In the genomic region with DNA sequence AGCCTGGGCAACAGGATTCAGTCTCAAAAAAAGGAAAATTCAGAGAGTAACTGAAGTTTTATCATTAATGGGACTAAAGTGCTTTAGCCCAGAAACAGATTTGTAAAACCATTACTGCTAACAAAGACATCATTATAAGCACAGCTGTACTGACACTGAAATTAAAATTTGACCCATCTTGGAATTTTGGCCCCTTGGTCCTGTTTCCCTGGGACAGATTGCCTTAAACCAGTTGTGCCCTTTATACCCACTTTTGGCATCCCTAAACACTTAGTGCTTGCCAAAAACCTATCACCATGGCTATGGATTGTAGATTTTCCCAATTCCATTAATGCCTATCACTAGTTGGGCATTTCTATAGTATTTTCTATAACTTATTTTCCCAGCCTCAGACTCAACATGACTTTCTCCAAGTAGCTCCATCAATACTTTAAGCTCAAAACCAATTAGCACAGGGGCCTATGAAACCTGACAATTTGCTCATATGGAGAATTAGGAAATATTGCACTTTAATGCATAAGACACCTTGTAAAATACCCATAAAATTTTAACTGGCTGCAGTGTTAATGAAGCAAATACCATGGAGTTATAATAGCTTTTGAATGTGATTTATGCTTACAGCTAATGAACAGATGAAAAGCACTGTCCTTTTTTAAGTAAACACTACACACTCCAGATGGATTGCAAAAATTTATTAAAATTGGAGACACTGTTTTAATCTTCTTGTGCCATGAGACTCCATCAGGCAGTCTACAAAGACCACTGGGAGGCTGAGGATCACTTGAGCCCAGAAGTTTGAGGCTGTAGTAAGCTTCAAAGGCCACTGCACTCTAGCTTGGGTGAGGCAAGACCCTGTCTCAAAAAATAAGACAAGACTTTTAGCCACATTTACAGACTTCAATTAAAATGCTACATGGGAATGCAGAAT, we compare ENCODE assay signal across 1 cellular context.
TF ChIP-seq lines count a peak whose summit lies in the region.

No MANE protein-coding gene starts in this region.

TF ChIP-seq in K562, 482 proteins besides CTCF, POLR2A, EP300 and RAD21 (continued from another document and continues in another):
- TF ChIP-seq, protein P1, sequence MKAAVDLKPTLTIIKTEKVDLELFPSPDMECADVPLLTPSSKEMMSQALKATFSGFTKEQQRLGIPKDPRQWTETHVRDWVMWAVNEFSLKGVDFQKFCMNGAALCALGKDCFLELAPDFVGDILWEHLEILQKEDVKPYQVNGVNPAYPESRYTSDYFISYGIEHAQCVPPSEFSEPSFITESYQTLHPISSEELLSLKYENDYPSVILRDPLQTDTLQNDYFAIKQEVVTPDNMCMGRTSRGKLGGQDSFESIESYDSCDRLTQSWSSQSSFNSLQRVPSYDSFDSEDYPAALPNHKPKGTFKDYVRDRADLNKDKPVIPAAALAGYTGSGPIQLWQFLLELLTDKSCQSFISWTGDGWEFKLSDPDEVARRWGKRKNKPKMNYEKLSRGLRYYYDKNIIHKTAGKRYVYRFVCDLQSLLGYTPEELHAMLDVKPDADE (conservative IDR thresholded peaks at IDR 0.05; ENCODE audit: control insufficient read depth, low read depth, low read length) = no peak
- no peak for TF ChIP-seq BCOR (IDR thresholded peaks at IDR 0.05)
- no peak for TF ChIP-seq MTA2 (IDR thresholded peaks at IDR 0.05; ENCODE audit: low read depth)
- 0 out of 2 replicates have a peak, but pooled peaks have one; percentile 9 for TF ChIP-seq ZNF444 (CRISPR knock-in tag; IDR thresholded peaks at IDR 0.05)
- TF ChIP-seq SRSF1 (IDR thresholded peaks at IDR 0.05; ENCODE audit: low read depth, low read length) = no peak
- TF ChIP-seq, protein P2, sequence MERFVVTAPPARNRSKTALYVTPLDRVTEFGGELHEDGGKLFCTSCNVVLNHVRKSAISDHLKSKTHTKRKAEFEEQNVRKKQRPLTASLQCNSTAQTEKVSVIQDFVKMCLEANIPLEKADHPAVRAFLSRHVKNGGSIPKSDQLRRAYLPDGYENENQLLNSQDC (CRISPR knock-in tag; IDR thresholded peaks at IDR 0.05) = peak; percentile 60; the same call in 1 of the 2 replicates
- TF ChIP-seq, protein P3, sequence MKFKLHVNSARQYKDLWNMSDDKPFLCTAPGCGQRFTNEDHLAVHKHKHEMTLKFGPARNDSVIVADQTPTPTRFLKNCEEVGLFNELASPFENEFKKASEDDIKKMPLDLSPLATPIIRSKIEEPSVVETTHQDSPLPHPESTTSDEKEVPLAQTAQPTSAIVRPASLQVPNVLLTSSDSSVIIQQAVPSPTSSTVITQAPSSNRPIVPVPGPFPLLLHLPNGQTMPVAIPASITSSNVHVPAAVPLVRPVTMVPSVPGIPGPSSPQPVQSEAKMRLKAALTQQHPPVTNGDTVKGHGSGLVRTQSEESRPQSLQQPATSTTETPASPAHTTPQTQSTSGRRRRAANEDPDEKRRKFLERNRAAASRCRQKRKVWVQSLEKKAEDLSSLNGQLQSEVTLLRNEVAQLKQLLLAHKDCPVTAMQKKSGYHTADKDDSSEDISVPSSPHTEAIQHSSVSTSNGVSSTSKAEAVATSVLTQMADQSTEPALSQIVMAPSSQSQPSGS (CRISPR knock-in tag; IDR thresholded peaks at IDR 0.05) = no peak
- 0 out of 2 replicates have a peak, but pooled peaks have one; percentile 6 for TF ChIP-seq CREB1 (IDR thresholded peaks at IDR 0.05)
- TF ChIP-seq CREB1 (CRISPR knock-in tag; IDR thresholded peaks at IDR 0.05) = no peak
- TF ChIP-seq ZNF140 (CRISPR knock-in tag; IDR thresholded peaks at IDR 0.05) = no peak
- no peak for TF ChIP-seq GTF2F1 (IDR thresholded peaks at IDR 0.05; ENCODE audit: low read depth, low read length)
- TF ChIP-seq ZNF75A (CRISPR knock-in tag; IDR thresholded peaks at IDR 0.05) = no peak
- TF ChIP-seq DDX20 (tag; IDR thresholded peaks at IDR 0.05; ENCODE audit: low read depth) = no peak
- TF ChIP-seq FIP1L1 (IDR thresholded peaks at IDR 0.05; ENCODE audit: low read depth, low read length, poor library complexity, severe bottlenecking) = no peak
- TF ChIP-seq BMI1 (IDR thresholded peaks at IDR 0.05; ENCODE audit: low read length) = no peak
- no peak for TF ChIP-seq IRF2 (CRISPR knock-in tag; IDR thresholded peaks at IDR 0.05)
- TF ChIP-seq ARHGAP35 (IDR thresholded peaks at IDR 0.05; ENCODE audit: partially characterized antibody) = no peak
- no peak; the same call in 1 of the 2 replicates for TF ChIP-seq ZFP30 (CRISPR knock-in tag; IDR thresholded peaks at IDR 0.05; ENCODE audit: borderline replicate concordance)
- TF ChIP-seq, protein P4, sequence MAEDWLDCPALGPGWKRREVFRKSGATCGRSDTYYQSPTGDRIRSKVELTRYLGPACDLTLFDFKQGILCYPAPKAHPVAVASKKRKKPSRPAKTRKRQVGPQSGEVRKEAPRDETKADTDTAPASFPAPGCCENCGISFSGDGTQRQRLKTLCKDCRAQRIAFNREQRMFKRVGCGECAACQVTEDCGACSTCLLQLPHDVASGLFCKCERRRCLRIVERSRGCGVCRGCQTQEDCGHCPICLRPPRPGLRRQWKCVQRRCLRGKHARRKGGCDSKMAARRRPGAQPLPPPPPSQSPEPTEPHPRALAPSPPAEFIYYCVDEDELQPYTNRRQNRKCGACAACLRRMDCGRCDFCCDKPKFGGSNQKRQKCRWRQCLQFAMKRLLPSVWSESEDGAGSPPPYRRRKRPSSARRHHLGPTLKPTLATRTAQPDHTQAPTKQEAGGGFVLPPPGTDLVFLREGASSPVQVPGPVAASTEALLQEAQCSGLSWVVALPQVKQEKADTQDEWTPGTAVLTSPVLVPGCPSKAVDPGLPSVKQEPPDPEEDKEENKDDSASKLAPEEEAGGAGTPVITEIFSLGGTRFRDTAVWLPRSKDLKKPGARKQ (CRISPR knock-in tag; IDR thresholded peaks at IDR 0.05) = no peak
- no peak for TF ChIP-seq NCOA1 (IDR thresholded peaks at IDR 0.05; ENCODE audit: low read depth)
- no peak for TF ChIP-seq ZNF780A (CRISPR knock-in tag; IDR thresholded peaks at IDR 0.05)
- no peak for TF ChIP-seq KAT8 (IDR thresholded peaks at IDR 0.05; ENCODE audit: low read depth)
- no peak for TF ChIP-seq ZNF217 (CRISPR knock-in tag; IDR thresholded peaks at IDR 0.05)
- TF ChIP-seq ZFP36 (IDR thresholded peaks at IDR 0.05; ENCODE audit: low read depth, low read length, partially characterized antibody) = no peak
- no peak for TF ChIP-seq JUN (IDR thresholded peaks at IDR 0.05; ENCODE audit: borderline replicate concordance, low read depth, low read length)
- TF ChIP-seq JUN (CRISPR knock-in tag; IDR thresholded peaks at IDR 0.05; ENCODE audit: borderline replicate concordance) = no peak
- TF ChIP-seq TEAD1 (CRISPR knock-in tag; IDR thresholded peaks at IDR 0.05) = peak in 1 of 2 experiments; percentile 87; a peak in 2 of 4 replicates
- TF ChIP-seq BRD9 (IDR thresholded peaks at IDR 0.05; ENCODE audit: low read depth, partially characterized antibody) = no peak
- TF ChIP-seq NFYB (IDR thresholded peaks at IDR 0.05; ENCODE audit: extremely low read depth, insufficient read length) = no peak
- no peak for TF ChIP-seq HSF4 (CRISPR knock-in tag; IDR thresholded peaks at IDR 0.05; ENCODE audit: borderline replicate concordance)
- TF ChIP-seq, protein P5, sequence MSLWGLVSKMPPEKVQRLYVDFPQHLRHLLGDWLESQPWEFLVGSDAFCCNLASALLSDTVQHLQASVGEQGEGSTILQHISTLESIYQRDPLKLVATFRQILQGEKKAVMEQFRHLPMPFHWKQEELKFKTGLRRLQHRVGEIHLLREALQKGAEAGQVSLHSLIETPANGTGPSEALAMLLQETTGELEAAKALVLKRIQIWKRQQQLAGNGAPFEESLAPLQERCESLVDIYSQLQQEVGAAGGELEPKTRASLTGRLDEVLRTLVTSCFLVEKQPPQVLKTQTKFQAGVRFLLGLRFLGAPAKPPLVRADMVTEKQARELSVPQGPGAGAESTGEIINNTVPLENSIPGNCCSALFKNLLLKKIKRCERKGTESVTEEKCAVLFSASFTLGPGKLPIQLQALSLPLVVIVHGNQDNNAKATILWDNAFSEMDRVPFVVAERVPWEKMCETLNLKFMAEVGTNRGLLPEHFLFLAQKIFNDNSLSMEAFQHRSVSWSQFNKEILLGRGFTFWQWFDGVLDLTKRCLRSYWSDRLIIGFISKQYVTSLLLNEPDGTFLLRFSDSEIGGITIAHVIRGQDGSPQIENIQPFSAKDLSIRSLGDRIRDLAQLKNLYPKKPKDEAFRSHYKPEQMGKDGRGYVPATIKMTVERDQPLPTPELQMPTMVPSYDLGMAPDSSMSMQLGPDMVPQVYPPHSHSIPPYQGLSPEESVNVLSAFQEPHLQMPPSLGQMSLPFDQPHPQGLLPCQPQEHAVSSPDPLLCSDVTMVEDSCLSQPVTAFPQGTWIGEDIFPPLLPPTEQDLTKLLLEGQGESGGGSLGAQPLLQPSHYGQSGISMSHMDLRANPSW (CRISPR knock-in tag; IDR thresholded peaks at IDR 0.05) = no peak
- no peak for TF ChIP-seq ZNF282 (CRISPR knock-in tag; IDR thresholded peaks at IDR 0.05)
- no peak; the same call in 1 of the 2 replicates for TF ChIP-seq OTX1 (CRISPR knock-in tag; IDR thresholded peaks at IDR 0.05)
- TF ChIP-seq, protein P6, sequence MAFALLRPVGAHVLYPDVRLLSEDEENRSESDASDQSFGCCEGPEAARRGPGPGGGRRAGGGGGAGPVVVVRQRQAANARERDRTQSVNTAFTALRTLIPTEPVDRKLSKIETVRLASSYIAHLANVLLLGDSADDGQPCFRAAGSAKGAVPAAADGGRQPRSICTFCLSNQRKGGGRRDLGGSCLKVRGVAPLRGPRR (CRISPR knock-in tag; IDR thresholded peaks at IDR 0.05) = no peak
- no peak for TF ChIP-seq TBP (optimal IDR thresholded peaks at IDR 0.05; ENCODE audit: low read depth, low read length)
- TF ChIP-seq, protein P7, sequence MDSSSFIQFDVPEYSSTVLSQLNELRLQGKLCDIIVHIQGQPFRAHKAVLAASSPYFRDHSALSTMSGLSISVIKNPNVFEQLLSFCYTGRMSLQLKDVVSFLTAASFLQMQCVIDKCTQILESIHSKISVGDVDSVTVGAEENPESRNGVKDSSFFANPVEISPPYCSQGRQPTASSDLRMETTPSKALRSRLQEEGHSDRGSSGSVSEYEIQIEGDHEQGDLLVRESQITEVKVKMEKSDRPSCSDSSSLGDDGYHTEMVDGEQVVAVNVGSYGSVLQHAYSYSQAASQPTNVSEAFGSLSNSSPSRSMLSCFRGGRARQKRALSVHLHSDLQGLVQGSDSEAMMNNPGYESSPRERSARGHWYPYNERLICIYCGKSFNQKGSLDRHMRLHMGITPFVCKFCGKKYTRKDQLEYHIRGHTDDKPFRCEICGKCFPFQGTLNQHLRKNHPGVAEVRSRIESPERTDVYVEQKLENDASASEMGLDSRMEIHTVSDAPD (CRISPR knock-in tag; IDR thresholded peaks at IDR 0.05) = no peak
- no peak for TF ChIP-seq MEIS2 (IDR thresholded peaks at IDR 0.05; ENCODE audit: partially characterized antibody)
- no peak for TF ChIP-seq SMARCE1 (IDR thresholded peaks at IDR 0.05)
- peak; percentile 75; the same call in 1 of the 2 replicates for TF ChIP-seq ZNF347 (CRISPR knock-in tag; IDR thresholded peaks at IDR 0.05; ENCODE audit: low read depth)
- TF ChIP-seq ELF2 (CRISPR knock-in tag; IDR thresholded peaks at IDR 0.05) = no peak
- no peak for TF ChIP-seq ETS2 (tag; IDR thresholded peaks at IDR 0.05; ENCODE audit: borderline replicate concordance, poor library complexity, severe bottlenecking)
- TF ChIP-seq SMARCB1 (IDR thresholded peaks at IDR 0.05; ENCODE audit: insufficient read length, low read depth) = no peak
- TF ChIP-seq ZNF143 (CRISPR knock-in tag; IDR thresholded peaks at IDR 0.05) = no peak
- TF ChIP-seq, protein P8, sequence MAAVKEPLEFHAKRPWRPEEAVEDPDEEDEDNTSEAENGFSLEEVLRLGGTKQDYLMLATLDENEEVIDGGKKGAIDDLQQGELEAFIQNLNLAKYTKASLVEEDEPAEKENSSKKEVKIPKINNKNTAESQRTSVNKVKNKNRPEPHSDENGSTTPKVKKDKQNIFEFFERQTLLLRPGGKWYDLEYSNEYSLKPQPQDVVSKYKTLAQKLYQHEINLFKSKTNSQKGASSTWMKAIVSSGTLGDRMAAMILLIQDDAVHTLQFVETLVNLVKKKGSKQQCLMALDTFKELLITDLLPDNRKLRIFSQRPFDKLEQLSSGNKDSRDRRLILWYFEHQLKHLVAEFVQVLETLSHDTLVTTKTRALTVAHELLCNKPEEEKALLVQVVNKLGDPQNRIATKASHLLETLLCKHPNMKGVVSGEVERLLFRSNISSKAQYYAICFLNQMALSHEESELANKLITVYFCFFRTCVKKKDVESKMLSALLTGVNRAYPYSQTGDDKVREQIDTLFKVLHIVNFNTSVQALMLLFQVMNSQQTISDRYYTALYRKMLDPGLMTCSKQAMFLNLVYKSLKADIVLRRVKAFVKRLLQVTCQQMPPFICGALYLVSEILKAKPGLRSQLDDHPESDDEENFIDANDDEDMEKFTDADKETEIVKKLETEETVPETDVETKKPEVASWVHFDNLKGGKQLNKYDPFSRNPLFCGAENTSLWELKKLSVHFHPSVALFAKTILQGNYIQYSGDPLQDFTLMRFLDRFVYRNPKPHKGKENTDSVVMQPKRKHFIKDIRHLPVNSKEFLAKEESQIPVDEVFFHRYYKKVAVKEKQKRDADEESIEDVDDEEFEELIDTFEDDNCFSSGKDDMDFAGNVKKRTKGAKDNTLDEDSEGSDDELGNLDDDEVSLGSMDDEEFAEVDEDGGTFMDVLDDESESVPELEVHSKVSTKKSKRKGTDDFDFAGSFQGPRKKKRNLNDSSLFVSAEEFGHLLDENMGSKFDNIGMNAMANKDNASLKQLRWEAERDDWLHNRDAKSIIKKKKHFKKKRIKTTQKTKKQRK (IDR thresholded peaks at IDR 0.05; ENCODE audit: borderline replicate concordance, low read depth, low read length) = no peak
- TF ChIP-seq CREBBP (IDR thresholded peaks at IDR 0.05; ENCODE audit: low read depth, low read length) = no peak
- no peak for TF ChIP-seq NRF1 (conservative IDR thresholded peaks at IDR 0.05 in 1 of 2, IDR thresholded peaks at IDR 0.05 in 1 of 2)
- TF ChIP-seq NR2C2 (CRISPR knock-in tag; IDR thresholded peaks at IDR 0.05) = no peak
- TF ChIP-seq NR2C2 (tag; IDR thresholded peaks at IDR 0.05) = no peak
- TF ChIP-seq SMAD1 (IDR thresholded peaks at IDR 0.05; ENCODE audit: low read depth, low read length, partially characterized antibody) = no peak
- no peak for TF ChIP-seq PTBP1 (IDR thresholded peaks at IDR 0.05; ENCODE audit: low read depth, low read length)
